ENCODE assay signal across 1 cellular context in the genomic region with DNA sequence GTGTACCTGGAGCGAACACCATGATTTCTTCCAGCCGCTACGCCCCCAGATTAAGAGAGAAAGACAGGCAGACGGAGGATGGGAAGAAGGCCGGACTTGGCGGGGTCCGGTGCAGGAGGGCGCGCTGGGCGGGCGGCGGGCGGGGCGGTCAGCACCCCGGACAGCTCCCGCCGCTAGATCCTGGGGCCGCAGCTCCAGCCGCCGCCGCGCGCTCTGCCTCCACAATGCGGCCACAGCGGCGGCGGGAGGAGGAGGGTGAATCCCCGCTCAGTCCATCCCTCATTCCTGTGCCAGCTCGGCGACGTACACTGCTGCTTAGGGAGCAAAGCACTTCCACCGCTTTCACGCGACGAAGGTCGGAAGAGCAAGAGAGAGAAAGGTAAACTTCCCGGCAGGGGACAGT.
TF ChIP-seq lines count a peak whose summit lies in the region.

A gene with protein sequence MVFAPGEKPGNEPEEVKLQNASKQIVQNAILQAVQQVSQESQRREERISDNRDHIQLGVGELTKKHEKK (minus strand): TSS at position 226 of the 403 bp plus-strand sequence. CDS start 204 bp downstream, at position 22.

TF ChIP-seq in HepG2, 621 proteins besides CTCF, POLR2A, EP300 and RAD21 (continued from another document and continues in another):
- TF ChIP-seq ZNF512B (CRISPR knock-in tag; IDR thresholded peaks at IDR 0.05; ENCODE audit: borderline replicate concordance) (no peak), ZNF367 (CRISPR knock-in tag; IDR thresholded peaks at IDR 0.05; ENCODE audit: borderline replicate concordance) (peak; percentile 86; the same call in 1 of the 2 replicates), ZBTB7B (CRISPR knock-in tag; IDR thresholded peaks at IDR 0.05) (no peak), ZNF552 (CRISPR knock-in tag; IDR thresholded peaks at IDR 0.05; ENCODE audit: borderline replicate concordance) (no peak), TEAD3 (CRISPR knock-in tag; optimal IDR thresholded peaks at IDR 0.05; ENCODE audit: borderline replicate concordance) (no peak), ZNF430 (CRISPR knock-in tag; IDR thresholded peaks at IDR 0.05) (peak; percentile 66; the same call in 1 of the 2 replicates), HMGXB3 (CRISPR knock-in tag; IDR thresholded peaks at IDR 0.05; ENCODE audit: borderline replicate concordance) (no peak), GABPA (IDR thresholded peaks at IDR 0.05; ENCODE audit: low read depth, low read length) (no peak), GABPA (CRISPR knock-in tag; IDR thresholded peaks at IDR 0.05; ENCODE audit: low read depth) (no peak), XRCC5 (optimal IDR thresholded peaks at IDR 0.05; ENCODE audit: low read length) (no peak), MAF1 (CRISPR knock-in tag; IDR thresholded peaks at IDR 0.05; ENCODE audit: borderline replicate concordance) (0 out of 2 replicates have a peak, but pooled peaks have one; percentile 45), DPF2 (CRISPR knock-in tag; IDR thresholded peaks at IDR 0.05; ENCODE audit: borderline replicate concordance, low read depth) (no peak), KLF16 (CRISPR knock-in tag; IDR thresholded peaks at IDR 0.05) (peak in 1 of 2 experiments; percentile 80; a peak in 1 of 4 replicates), KMT2A (CRISPR knock-in tag; IDR thresholded peaks at IDR 0.05) (no peak), KLF9 (CRISPR knock-in tag; IDR thresholded peaks at IDR 0.05; ENCODE audit: low read depth) (no peak), PHF20 (CRISPR knock-in tag; IDR thresholded peaks at IDR 0.05) (no peak), AHDC1 (CRISPR knock-in tag; IDR thresholded peaks at IDR 0.05; ENCODE audit: borderline replicate concordance) (no peak), AKAP8 (CRISPR knock-in tag; IDR thresholded peaks at IDR 0.05) (no peak), ZNF460 (CRISPR knock-in tag; IDR thresholded peaks at IDR 0.05; ENCODE audit: borderline replicate concordance) (no peak), PPARG (CRISPR knock-in tag; conservative IDR thresholded peaks at IDR 0.05) (no peak), SMC3 (IDR thresholded peaks at IDR 0.05; ENCODE audit: low read length) (no peak), ZNF318 (CRISPR knock-in tag; IDR thresholded peaks at IDR 0.05) (no peak), ZNF326 (CRISPR knock-in tag; IDR thresholded peaks at IDR 0.05; ENCODE audit: borderline replicate concordance) (no peak), ATF7 (IDR thresholded peaks at IDR 0.05) (no peak), ATF7 (CRISPR knock-in tag; IDR thresholded peaks at IDR 0.05) (no peak), SMARCC2 (IDR thresholded peaks at IDR 0.05) (no peak), ZZZ3 (CRISPR knock-in tag; IDR thresholded peaks at IDR 0.05; ENCODE audit: borderline replicate concordance) (no peak), HOXA5 (CRISPR knock-in tag; IDR thresholded peaks at IDR 0.05) (peak; percentile 98), MXD3 (CRISPR knock-in tag; IDR thresholded peaks at IDR 0.05) (peak; percentile 95), ZNF7 (CRISPR knock-in tag; IDR thresholded peaks at IDR 0.05) (no peak), ZNF264 (CRISPR knock-in tag; IDR thresholded peaks at IDR 0.05) (no peak), ZNF850 (CRISPR knock-in tag; conservative IDR thresholded peaks at IDR 0.05) (no peak)
- TF ChIP-seq, protein P1, sequence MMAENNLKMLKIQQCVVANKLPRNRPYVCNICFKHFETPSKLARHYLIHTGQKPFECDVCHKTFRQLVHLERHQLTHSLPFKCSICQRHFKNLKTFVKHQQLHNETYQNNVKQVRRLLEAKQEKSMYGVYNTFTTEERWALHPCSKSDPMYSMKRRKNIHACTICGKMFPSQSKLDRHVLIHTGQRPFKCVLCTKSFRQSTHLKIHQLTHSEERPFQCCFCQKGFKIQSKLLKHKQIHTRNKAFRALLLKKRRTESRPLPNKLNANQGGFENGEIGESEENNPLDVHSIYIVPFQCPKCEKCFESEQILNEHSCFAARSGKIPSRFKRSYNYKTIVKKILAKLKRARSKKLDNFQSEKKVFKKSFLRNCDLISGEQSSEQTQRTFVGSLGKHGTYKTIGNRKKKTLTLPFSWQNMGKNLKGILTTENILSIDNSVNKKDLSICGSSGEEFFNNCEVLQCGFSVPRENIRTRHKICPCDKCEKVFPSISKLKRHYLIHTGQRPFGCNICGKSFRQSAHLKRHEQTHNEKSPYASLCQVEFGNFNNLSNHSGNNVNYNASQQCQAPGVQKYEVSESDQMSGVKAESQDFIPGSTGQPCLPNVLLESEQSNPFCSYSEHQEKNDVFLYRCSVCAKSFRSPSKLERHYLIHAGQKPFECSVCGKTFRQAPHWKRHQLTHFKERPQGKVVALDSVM (CRISPR knock-in tag; IDR thresholded peaks at IDR 0.05), result no peak
